ENCODE assay signal across 7 cellular contexts in genomic region chr3:174440741-174441587, GRCh38.
DNase-seq lines count a peak whose midpoint lies in the region; ATAC-seq and TF ChIP-seq lines count a peak whose summit lies in the region.

No MANE protein-coding gene starts in this region.

- peaks cover 33% of the 10 kb centered on the region for H3K27me3 Mint-ChIP-seq in T-helper 2 cell treated with Interferon-gamma antibody and Interleukin-4, amounts not matched to agents 5 μg/mL and 100 μg/mL, for 36 hours (ENCODE audit: low read depth)
- H3K27me3 Mint-ChIP-seq in immature natural killer cell (ENCODE audit: low read depth in 3 of 3) = peaks cover 0 to 2% (median 2%) of the 10 kb centered on the region in 3 donors

- peak overlapping the region; percentile 83 for H3K4me3 Mint-ChIP-seq in T-helper 2 cell treated with Interferon-gamma antibody and Interleukin-4, amounts not matched to agents 5 μg/mL and 100 μg/mL, for 36 hours
- H3K4me3 Mint-ChIP-seq in immature natural killer cell = peak overlapping the region; percentile 78 to 86 (median 82)

- H3K4me3 ChIP-seq in cardiac fibroblast (replicated peaks in 1 of 2; ENCODE audit: low read depth in 2 of 2, low read length in 2 of 2) = peak overlapping the region; percentile 62 to 67
- H3K4me3 ChIP-seq in skeletal muscle tissue (ENCODE audit: low read length in 3 of 3) = peak overlapping the region; percentile 81 to 91 (median 85)

- no peak overlapping the region for H3K27ac Mint-ChIP-seq in T-helper 2 cell treated with Interferon-gamma antibody and Interleukin-4, amounts not matched to agents 5 μg/mL and 100 μg/mL, for 36 hours
- no peak overlapping the region for H3K27ac Mint-ChIP-seq in immature natural killer cell

- ATAC-seq in GM18498 (IDR thresholded peaks at IDR 0.05; ENCODE audit: unreplicated experiment) = peak; percentile 78
- ATAC-seq in HG02852 (IDR thresholded peaks at IDR 0.05; ENCODE audit: unreplicated experiment) = peak; percentile 70

- TF ChIP-seq CTCF in cardiac fibroblast (IDR thresholded peaks at IDR 0.05; ENCODE audit: low read depth, low read length) = no peak

- no peaks in the 10 kb centered on the region for H3K36me3 Mint-ChIP-seq in T-helper 2 cell treated with Interferon-gamma antibody and Interleukin-4, amounts not matched to agents 5 μg/mL and 100 μg/mL, for 36 hours (ENCODE audit: low read depth)
- peaks cover 0 to 2% (median 0%) of the 10 kb centered on the region in 3 donors for H3K36me3 Mint-ChIP-seq in immature natural killer cell

- no peaks in the 10 kb centered on the region for H3K36me3 ChIP-seq in skeletal muscle tissue (ENCODE audit: control insufficient read depth in 3 of 3, insufficient read depth in 3 of 3, low read length in 3 of 3)

- no peaks in the 10 kb centered on the region for H3K9me3 ChIP-seq in skeletal muscle tissue (ENCODE audit: control insufficient read depth in 3 of 3, low read length in 3 of 3)

- H3K9ac ChIP-seq in skeletal muscle tissue (ENCODE audit: low read depth in 1 of 3, low read length in 3 of 3) = peak overlapping the region; percentile 87 to 93 (median 88)

- H3K4me1 Mint-ChIP-seq in T-helper 2 cell treated with Interferon-gamma antibody and Interleukin-4, amounts not matched to agents 5 μg/mL and 100 μg/mL, for 36 hours (ENCODE audit: low read depth) = peaks cover 6% of the 10 kb centered on the region
- peaks cover 5 to 15% of the 10 kb centered on the region in 2 donors for H3K4me1 Mint-ChIP-seq in immature natural killer cell

- DNase-seq in NCI-H1436 (lab: John Stamatoyannopoulos, UW) = peak; percentile 88
- DNase-seq in T-helper 2 cell treated with Interferon-gamma antibody and Interleukin-4, amounts not matched to agents 5 μg/mL and 100 μg/mL, for 36 hours (ENCODE audit: low spot score) = peak; percentile 59
- peak; percentile 94 to 95 for DNase-seq in cardiac fibroblast (ENCODE audit: low read depth in 2 of 2)
- DNase-seq in immature natural killer cell = peak; percentile 47 to 52 (median 49)

- no peaks in the 10 kb centered on the region for H3K9me3 Mint-ChIP-seq in T-helper 2 cell treated with Interferon-gamma antibody and Interleukin-4, amounts not matched to agents 5 μg/mL and 100 μg/mL, for 36 hours
- H3K9me3 Mint-ChIP-seq in immature natural killer cell = peaks cover 5 to 21% (median 6%) of the 10 kb centered on the region in 6 donors

- H3K27ac ChIP-seq in skeletal muscle tissue (ENCODE audit: low read depth, low read length) = peak overlapping the region; percentile 96

- no peaks in the 10 kb centered on the region for H3K27me3 ChIP-seq in skeletal muscle tissue (ENCODE audit: control insufficient read depth in 3 of 3, insufficient read depth in 3 of 3, low read length in 3 of 3)

- H3K4me1 ChIP-seq in skeletal muscle tissue (ENCODE audit: control insufficient read depth in 3 of 3, insufficient read depth in 3 of 3, low read length in 3 of 3) = peaks cover 0 to 26% (median 12%) of the 10 kb centered on the region in 3 donors

Comparison
In these comparisons a context has a peak if more than half of its experiments do, and no peak if none do; other contexts are left out.
1. Peak in every context shown above with its lines: DNase-seq, ATAC-seq, H3K4me3 ChIP-seq and H3K27ac ChIP-seq.